ENCODE assay signal across 9 cellular contexts in the genomic region with DNA sequence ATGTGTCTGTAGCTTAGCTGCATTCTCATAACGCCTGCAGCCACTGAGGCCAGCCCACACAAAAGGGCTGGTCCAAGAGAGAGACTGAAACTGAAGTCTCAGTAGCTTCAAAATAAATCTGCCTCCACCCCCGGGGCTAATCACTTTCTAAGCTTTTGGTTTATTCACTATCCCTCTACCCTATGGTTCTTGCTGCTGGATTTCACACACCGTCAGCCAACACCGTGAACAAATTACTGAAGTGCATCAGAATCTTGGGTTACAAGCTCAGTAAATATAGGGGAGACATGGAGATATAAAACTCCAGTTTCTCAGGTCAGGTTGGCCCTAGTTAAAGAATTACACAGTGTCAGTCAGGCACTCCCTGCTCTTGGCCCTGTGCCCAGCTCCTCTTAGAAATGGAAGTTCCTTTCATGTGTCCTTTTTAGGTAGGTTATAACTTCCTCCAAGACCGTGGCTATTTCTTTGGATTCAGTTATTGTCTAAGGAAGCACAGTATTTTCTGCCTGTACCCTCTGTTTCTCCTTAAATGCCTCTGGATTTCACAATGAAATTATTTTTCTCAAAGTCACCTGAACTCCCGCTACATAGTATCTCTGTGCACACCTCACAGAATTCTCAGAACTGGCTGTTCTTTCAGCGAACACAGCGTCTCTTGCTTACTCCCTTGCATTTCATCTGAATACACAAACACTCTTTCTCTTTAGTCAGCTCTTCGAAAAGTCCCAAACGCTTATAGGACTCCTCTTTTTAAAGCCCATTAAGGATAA.
DNase-seq lines count a peak whose midpoint lies in the region; ATAC-seq and TF ChIP-seq lines count a peak whose summit lies in the region.
"Had no signal": no experiment of that assay in that cellular context is flagged by ENCODE, and none has a peak within 500 bp of the region (broad histone marks: within the 10 kb centered on the region; RNA-seq: fewer than 3 reads in every experiment).

No MANE protein-coding gene starts in this region.

- 15 to 21% (median 20%) methylated on average over 10 of the region's 10 CpGs for WGBS in ovary, 3 donors

- H3K4me3 Mint-ChIP-seq in natural killer cell: no peak overlapping the region

- no peaks in the 10 kb centered on the region for H3K36me3 ChIP-seq in colonic mucosa
- H3K36me3 ChIP-seq in ovary: no peaks in the 10 kb centered on the region

- no peak for TF ChIP-seq POLR2A in ovary (IDR thresholded peaks at IDR 0.05)

- no peak overlapping the region for H3K27ac Mint-ChIP-seq in natural killer cell

- no peaks in the 10 kb centered on the region for H3K36me3 Mint-ChIP-seq in natural killer cell

- no peaks in the 10 kb centered on the region for H3K27me3 Mint-ChIP-seq in natural killer cell (ENCODE audit: low read depth in 2 of 2)

- no peak overlapping the region for H3K9ac ChIP-seq in colonic mucosa (ENCODE audit: low read depth in 2 of 2, low read length in 2 of 2)

- H3K4me1 ChIP-seq in colonic mucosa (no peaks in the 10 kb centered on the region), ovary (ENCODE audit: insufficient read depth) (no peaks in the 10 kb centered on the region)

- no peaks in the 10 kb centered on the region for H3K9me3 ChIP-seq in colonic mucosa
- no peaks in the 10 kb centered on the region for H3K9me3 ChIP-seq in ovary

- H3K27me3 ChIP-seq in colonic mucosa (no peaks in the 10 kb centered on the region), ovary (no peaks in the 10 kb centered on the region)

- TF ChIP-seq CTCF in colonic mucosa (IDR thresholded peaks at IDR 0.05): no peak
- TF ChIP-seq CTCF in ovary (IDR thresholded peaks at IDR 0.05): no peak
- TF ChIP-seq CTCF in natural killer cell (IDR thresholded peaks at IDR 0.05): no peak
- TF ChIP-seq CTCF in coronary artery (IDR thresholded peaks at IDR 0.05): no peak

- CTCF ChIA-PET in HEK293T (lab: Yijun Ruan, JAX): interaction anchor here (0.6 kb wide), 1 partner anchor 9 kb away, joined by 3 read pairs; no protein-coding TSS in a partner anchor

- H3K27ac ChIP-seq in colonic mucosa: no peak overlapping the region
- H3K27ac ChIP-seq in ovary: no peak overlapping the region
- no peak overlapping the region for H3K27ac ChIP-seq in coronary artery
- H3K27ac ChIP-seq: SK-N-MC had no signal

- intact Hi-C loops in colonic mucosa (cut with DNase I): no loop called here
- intact Hi-C loops in ovary (cut with DNase I): no loop called here
- intact Hi-C loops in natural killer cell (cut with micrococcal nuclease): no loop called here

- H3K4me3 ChIP-seq in colonic mucosa (no peak overlapping the region), ovary (no peak overlapping the region), coronary artery (no peak overlapping the region)
- H3K4me3 ChIP-seq: SK-N-MC had no signal

- TF ChIP-seq EP300 in ovary (IDR thresholded peaks at IDR 0.05): no peak

- H3K9me3 Mint-ChIP-seq in natural killer cell: no peaks in the 10 kb centered on the region

- DNase-seq in SIG-M5 treated with dmso at 0.1 percent for 504 hours (lab: John Stamatoyannopoulos, UW; ENCODE audit: unreplicated experiment) (peak; percentile 19), SIG-M5 (lab: John Stamatoyannopoulos, UW) (no peak), HEK293T (ENCODE audit: extremely low spot score) (peak; percentile 16), NCI-H2029 treated with DMSO at 0.1 percent for 48 hours (lab: John Stamatoyannopoulos, UW) (peak; percentile 49), colonic mucosa (peak; percentile 88), ovary (peak in 4 of 5 donors; percentile 15 to 35 (median 22)), natural killer cell (no peak), coronary artery (ENCODE audit: low spot score) (no peak)

- ATAC-seq in natural killer cell: no peak

- POLR2A ChIA-PET in HEK293T (lab: Yijun Ruan, JAX): no interaction called here

- no peaks in the 10 kb centered on the region for H3K4me1 Mint-ChIP-seq in natural killer cell

TF ChIP-seq in HEK293T, 16 proteins besides CTCF, POLR2A, EP300 and RAD21:
- TF ChIP-seq ARNT (IDR thresholded peaks at IDR 0.05): no peak
- TF ChIP-seq, protein P1, sequence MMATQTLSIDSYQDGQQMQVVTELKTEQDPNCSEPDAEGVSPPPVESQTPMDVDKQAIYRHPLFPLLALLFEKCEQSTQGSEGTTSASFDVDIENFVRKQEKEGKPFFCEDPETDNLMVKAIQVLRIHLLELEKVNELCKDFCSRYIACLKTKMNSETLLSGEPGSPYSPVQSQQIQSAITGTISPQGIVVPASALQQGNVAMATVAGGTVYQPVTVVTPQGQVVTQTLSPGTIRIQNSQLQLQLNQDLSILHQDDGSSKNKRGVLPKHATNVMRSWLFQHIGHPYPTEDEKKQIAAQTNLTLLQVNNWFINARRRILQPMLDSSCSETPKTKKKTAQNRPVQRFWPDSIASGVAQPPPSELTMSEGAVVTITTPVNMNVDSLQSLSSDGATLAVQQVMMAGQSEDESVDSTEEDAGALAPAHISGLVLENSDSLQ (IDR thresholded peaks at IDR 0.05): peak; percentile 29; the same call in 1 of the 2 replicates

Comparison
In these comparisons a context has a peak if more than half of its experiments do, and no peak if none do; other contexts are left out.
1. DNase-seq: peak in SIG-M5 treated with dmso at 0.1 percent for 504 hours (single experiment), HEK293T (single experiment), NCI-H2029 treated with DMSO at 0.1 percent for 48 hours (single experiment), colonic mucosa (single experiment) and ovary (4 of 5); none in SIG-M5 (single experiment), natural killer cell (single experiment) and coronary artery (single experiment).